In genomic region chr3:181838940-181839914, GRCh38 we compare ENCODE assay signal across 12 cellular contexts.
DNase-seq lines count a peak whose midpoint lies in the region; ATAC-seq and TF ChIP-seq lines count a peak whose summit lies in the region.
"Had no signal": no experiment of that assay in that cellular context is flagged by ENCODE, and none has a peak within 500 bp of the region (broad histone marks: within the 10 kb centered on the region; RNA-seq: fewer than 3 reads in every experiment).

No MANE protein-coding gene starts in this region.

- intact Hi-C loops in PC-3 (cut with micrococcal nuclease) (no loop called here), vagina (cut with DNase I) (no loop called here)

- no peak overlapping the region for H3K27ac ChIP-seq in PC-3 (ENCODE audit: low read length)
- no peak overlapping the region for H3K27ac ChIP-seq in vagina
- H3K27ac ChIP-seq: coronary artery had no signal

- H3K79me2 ChIP-seq in PC-3 (ENCODE audit: low read length), result no peaks in the 10 kb centered on the region

- CTCF ChIA-PET in PC-3 (lab: Charles Lee), result no interaction called here

- H4K20me1 ChIP-seq in PC-3 (ENCODE audit: low read length), result no peaks in the 10 kb centered on the region

- H3K9me3 ChIP-seq in PC-3 (ENCODE audit: low read length), result no peaks in the 10 kb centered on the region
- H3K9me3 ChIP-seq in vagina, result no peaks in the 10 kb centered on the region

- H3K27me3 ChIP-seq in PC-3 (ENCODE audit: low read length), result peaks cover 5% of the 10 kb centered on the region; the same call in 1 of the 2 replicates
- H3K27me3 ChIP-seq in vagina, result no peaks in the 10 kb centered on the region

- peak; percentile 25 for ATAC-seq in GM19351 (IDR thresholded peaks at IDR 0.05; ENCODE audit: unreplicated experiment)
- no peak for ATAC-seq in PC-3
- no peak for ATAC-seq in memory B cell (ENCODE audit: low read depth)
- ATAC-seq in HG03457 (IDR thresholded peaks at IDR 0.05; ENCODE audit: unreplicated experiment), result no peak
- ATAC-seq in GM18909 (IDR thresholded peaks at IDR 0.05; ENCODE audit: poor library complexity, unreplicated experiment), result no peak
- ATAC-seq: activated T-cell treated with anti-CD3 and anti-CD28 coated beads, Interleukin-2, amount 50 U/mL, for 4 hours; T-helper 17 cell had no signal

- in situ Hi-C loops in GM13977 (cut with MboI; ENCODE audit: low pct_unique_long_range_greater_than_20kb, low sequenced_read_pairs, unreplicated experiment), result no loop called here

- peak overlapping the region; percentile 73 for H3K4me3 Mint-ChIP-seq in memory B cell
- H3K4me3 Mint-ChIP-seq: activated T-cell treated with anti-CD3 and anti-CD28 coated beads, Interleukin-2, amount 50 U/mL, for 4 hours; T-helper 17 cell had no signal

- H3K9ac ChIP-seq in PC-3 (ENCODE audit: low read length), result no peak overlapping the region

- peak overlapping the region; percentile 61 for H3K4me3 ChIP-seq in PC-3 (ENCODE audit: low read length)
- no peak overlapping the region for H3K4me3 ChIP-seq in vagina
- H3K4me3 ChIP-seq: coronary artery had no signal

- TF ChIP-seq CTCF in PC-3 (conservative IDR thresholded peaks at IDR 0.05; ENCODE audit: low read depth, low read length), result no peak
- no peak for TF ChIP-seq CTCF in vagina (IDR thresholded peaks at IDR 0.05)
- TF ChIP-seq CTCF in GM13977 (IDR thresholded peaks at IDR 0.05; ENCODE audit: extremely low read depth, insufficient read depth, missing control alignments), result no peak

- no TSS peak for BruUV-seq in PC-3 (replicated peaks; lab: Mats Ljungman, UMichigan)

- H3K9me3 Mint-ChIP-seq in memory B cell, result no peaks in the 10 kb centered on the region
- H3K9me3 Mint-ChIP-seq: activated T-cell treated with anti-CD3 and anti-CD28 coated beads, Interleukin-2, amount 50 U/mL, for 4 hours had no signal

- POLR2A ChIA-PET in PC-3 (lab: Charles Lee; ENCODE audit: unreplicated experiment), result no interaction called here

- H3K36me3 ChIP-seq in PC-3 (ENCODE audit: low read depth, low read length) (no peaks in the 10 kb centered on the region), vagina (no peaks in the 10 kb centered on the region)

- no peaks in the 10 kb centered on the region for H3K9me2 ChIP-seq in PC-3 (replicated peaks; ENCODE audit: low read length)

- peaks cover 3% of the 10 kb centered on the region for H3K4me1 Mint-ChIP-seq in memory B cell
- H3K4me1 Mint-ChIP-seq: T-helper 17 cell had no signal

- peak overlapping the region; percentile 78 for H2AFZ ChIP-seq in PC-3 (ENCODE audit: low read length)

- peak overlapping the region; percentile 9 for H3K27ac Mint-ChIP-seq in memory B cell
- H3K27ac Mint-ChIP-seq: T-helper 17 cell had no signal

- DNase-seq in NCI-H1417 (lab: John Stamatoyannopoulos, UW) (peak; percentile 89 to 96 (median 91)), PC-3 (peak; percentile 37), memory B cell (ENCODE audit: low spot score in 2 of 2) (no peak), vagina (ENCODE audit: extremely low spot score in 2 of 2) (no peak), GM13977 (ENCODE audit: low spot score) (no peak)
- DNase-seq: activated T-cell treated with anti-CD3 and anti-CD28 coated beads, Interleukin-2, amount 50 U/mL, for 4 hours; stimulated activated CD4-positive, alpha-beta T cell treated with anti-CD3 and anti-CD28 coated beads, Interleukin-4, amount 100 ng/mL, for 1 hour; T-helper 17 cell had no signal

- no peaks in the 10 kb centered on the region for H3F3A ChIP-seq in PC-3 (ENCODE audit: low read length, unreplicated experiment)

- TF ChIP-seq POLR2A in vagina (IDR thresholded peaks at IDR 0.05), result no peak

- H3K27me3 Mint-ChIP-seq in memory B cell, result peaks cover 6% of the 10 kb centered on the region
- H3K27me3 Mint-ChIP-seq: T-helper 17 cell had no signal

- peak overlapping the region; percentile 77 for H3K4me2 ChIP-seq in PC-3 (ENCODE audit: low read length)

- H3K4me1 ChIP-seq in PC-3 (ENCODE audit: insufficient read depth, low read length) (peaks cover 4% of the 10 kb centered on the region; the same call in 1 of the 2 replicates), vagina (no peaks in the 10 kb centered on the region)

- peaks cover 1% of the 10 kb centered on the region for H3K36me3 Mint-ChIP-seq in memory B cell

Comparison
In these comparisons a context has a peak if more than half of its experiments do, and no peak if none do; other contexts are left out.
1. DNase-seq: peak in NCI-H1417 (3 of 3) and PC-3 (single experiment); none in memory B cell (0 of 2), vagina (0 of 2) and GM13977 (single experiment).